Comparison of ENCODE assay signal across 2 cellular contexts in the genomic region with DNA sequence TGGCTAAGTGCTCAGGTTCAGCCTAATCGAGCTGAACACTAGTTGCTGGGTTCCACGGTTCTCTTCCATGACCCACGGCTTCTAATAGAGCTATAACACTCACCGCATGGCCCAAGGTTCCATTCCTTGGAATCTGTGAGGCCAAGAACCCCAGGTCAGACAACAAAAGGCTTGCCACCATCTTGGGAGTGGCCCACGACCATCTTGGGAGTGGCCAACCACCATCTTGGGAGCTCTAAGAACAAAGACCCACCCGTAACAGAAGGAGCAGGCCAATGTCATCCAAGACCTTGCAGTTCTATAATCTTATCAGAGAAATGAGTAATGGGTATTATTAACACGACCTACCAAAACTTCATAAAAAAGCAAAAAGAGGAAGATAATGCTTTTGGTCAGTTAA.
DNase-seq lines count a peak whose midpoint lies in the region; ATAC-seq, FAIRE-seq and TF ChIP-seq lines count a peak whose summit lies in the region.
"Not testable (repeated sequence)": the region's sequence is repeated elsewhere in the genome, so short reads cannot be mapped to it uniquely, and the experiment has no call there.

No MANE protein-coding gene starts in this region.

- H3K4me2 ChIP-seq in K562 (ENCODE audit: insufficient read depth, low read length): not testable (repeated sequence)

- H3K4me3 ChIP-seq in K562: not testable (repeated sequence)
- peak overlapping the region; percentile 30 for H3K4me3 ChIP-seq in endodermal cell (ENCODE audit: low read length)

- 5% methylated on average over 6 of the region's 7 CpGs for WGBS in K562 (ENCODE audit: insufficient coverage, low coverage, missing lambda C conversion rate)
- 38 to 82% methylated on average over 2 to 7 of the region's 7 CpGs for WGBS in endodermal cell (ENCODE audit: insufficient coverage in 1 of 2, insufficient read length in 1 of 2), 2 experiments

- CTCF ChIA-PET in K562 (lab: Yijun Ruan, JAX; ENCODE audit: low intra/inter-chr PET ratio): not testable (repeated sequence)

- not testable (repeated sequence) for FAIRE-seq in K562 (lab: Jason Lieb, UNC)

- TF ChIP-seq EP300 in K562 (IDR thresholded peaks at IDR 0.05; ENCODE audit: low read length): not testable (repeated sequence)

- not testable (repeated sequence) for H3K9ac ChIP-seq in K562 (ENCODE audit: insufficient read depth in 1 of 2, low read depth in 2 of 2, low read length in 2 of 2); endodermal cell (ENCODE audit: extremely low read depth, low read length, poor library complexity, severe bottlenecking)

- H4K20me1 ChIP-seq in K562 (replicated peaks; ENCODE audit: control insufficient read depth, insufficient read depth, low read length): not testable (repeated sequence)

- H3K36me3 Mint-ChIP-seq in endodermal cell (ENCODE audit: low read depth): not testable (repeated sequence)

- H3K9me3 Mint-ChIP-seq in endodermal cell: not testable (repeated sequence)

- H3K27me3 ChIP-seq in K562 (ENCODE audit: control insufficient read depth in 2 of 2, insufficient read depth in 2 of 2, low read length in 2 of 2) (peaks cover 8 to 30% of the 10 kb centered on the region in 2 experiments; a peak in 4 of 5 replicates), endodermal cell (ENCODE audit: control insufficient read depth, insufficient read depth, low read length, poor library complexity, severe bottlenecking) (peaks cover 83% of the 10 kb centered on the region)

- H3K9me3 ChIP-seq in K562 (replicated peaks; ENCODE audit: control insufficient read depth, insufficient read depth, low read depth, low read length): not testable (repeated sequence)
- peaks cover 30% of the 10 kb centered on the region for H3K9me3 ChIP-seq in endodermal cell (ENCODE audit: control insufficient read depth, low read length)

- not testable (repeated sequence) for H3K4me1 Mint-ChIP-seq in endodermal cell

- H3K27ac Mint-ChIP-seq in endodermal cell: not testable (repeated sequence)

- H3K4me3 Mint-ChIP-seq in endodermal cell: not testable (repeated sequence)

- in situ Hi-C loops in K562 (cut with MboI): not testable (repeated sequence)

- not testable (repeated sequence) for DNase-seq in K562 (ENCODE audit: extremely low read depth in 1 of 4, low spot score in 3 of 4); endodermal cell

- not testable (repeated sequence) for H3K4me1 ChIP-seq in K562 (replicated peaks in 1 of 2; ENCODE audit: control insufficient read depth in 2 of 2, insufficient read depth in 2 of 2, low read length in 2 of 2); endodermal cell (ENCODE audit: control insufficient read depth, insufficient read depth, low read length)

- H2AFZ ChIP-seq in K562 (ENCODE audit: low read depth, low read length): not testable (repeated sequence)

- not testable (repeated sequence) for BruUV-seq in K562 (replicated peaks; lab: Mats Ljungman, UMichigan)

- TF ChIP-seq CTCF in K562 (IDR thresholded peaks at IDR 0.05 in 2 of 3, conservative IDR thresholded peaks at IDR 0.05 in 1 of 3; ENCODE audit: insufficient read depth in 2 of 3, low read depth in 1 of 3, low read length in 3 of 3); endodermal cell (conservative IDR thresholded peaks at IDR 0.05): not testable (repeated sequence)

- not testable (repeated sequence) for H3K36me3 ChIP-seq in K562 (ENCODE audit: control insufficient read depth, insufficient read depth, low read length); endodermal cell (ENCODE audit: control insufficient read depth, insufficient read depth, low read length)

- TF ChIP-seq POLR2A in K562 (conservative IDR thresholded peaks at IDR 0.05): not testable (repeated sequence)

- POLR2A ChIA-PET in K562 (lab: Yijun Ruan, JAX): not testable (repeated sequence)

- H3K27me3 Mint-ChIP-seq in endodermal cell (ENCODE audit: insufficient read depth): peaks cover 58% of the 10 kb centered on the region

- not testable (repeated sequence) for H3K79me2 ChIP-seq in K562 (ENCODE audit: control insufficient read depth, insufficient read depth, low read length)

- H3K9me1 ChIP-seq in K562 (ENCODE audit: control insufficient read depth, insufficient read depth, low read length): not testable (repeated sequence)

- TF ChIP-seq RAD21 in K562 (CRISPR knock-in tag; conservative IDR thresholded peaks at IDR 0.05 in 1 of 2, IDR thresholded peaks at IDR 0.05 in 1 of 2): not testable (repeated sequence)

- H3K27ac ChIP-seq in K562 (ENCODE audit: extremely low read depth, low read depth, low read length); endodermal cell (ENCODE audit: low read depth, low read length): not testable (repeated sequence)

- intact Hi-C loops in K562 (cut with micrococcal nuclease): not testable (repeated sequence)

- not testable (repeated sequence) for ATAC-seq in K562

TF ChIP-seq in K562, 482 proteins besides CTCF, POLR2A, EP300 and RAD21:
- TF ChIP-seq, protein P1, sequence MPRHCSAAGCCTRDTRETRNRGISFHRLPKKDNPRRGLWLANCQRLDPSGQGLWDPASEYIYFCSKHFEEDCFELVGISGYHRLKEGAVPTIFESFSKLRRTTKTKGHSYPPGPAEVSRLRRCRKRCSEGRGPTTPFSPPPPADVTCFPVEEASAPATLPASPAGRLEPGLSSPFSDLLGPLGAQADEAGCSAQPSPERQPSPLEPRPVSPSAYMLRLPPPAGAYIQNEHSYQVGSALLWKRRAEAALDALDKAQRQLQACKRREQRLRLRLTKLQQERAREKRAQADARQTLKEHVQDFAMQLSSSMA (CRISPR knock-in tag; IDR thresholded peaks at IDR 0.05): peak; percentile 71; the same call in 1 of the 2 replicates
- peak in 1 of 3 experiments; percentile 52 for TF ChIP-seq YY1 (IDR thresholded peaks at IDR 0.05; ENCODE audit: borderline replicate concordance in 1 of 3, control insufficient read depth in 1 of 3, extremely low read depth in 1 of 3, insufficient read depth in 3 of 3, insufficient read length in 1 of 3, insufficient replicate concordance in 2 of 3, low read depth in 1 of 3, low read length in 2 of 3)
